11 cellular contexts compared by ENCODE assay signal in the genomic region with DNA sequence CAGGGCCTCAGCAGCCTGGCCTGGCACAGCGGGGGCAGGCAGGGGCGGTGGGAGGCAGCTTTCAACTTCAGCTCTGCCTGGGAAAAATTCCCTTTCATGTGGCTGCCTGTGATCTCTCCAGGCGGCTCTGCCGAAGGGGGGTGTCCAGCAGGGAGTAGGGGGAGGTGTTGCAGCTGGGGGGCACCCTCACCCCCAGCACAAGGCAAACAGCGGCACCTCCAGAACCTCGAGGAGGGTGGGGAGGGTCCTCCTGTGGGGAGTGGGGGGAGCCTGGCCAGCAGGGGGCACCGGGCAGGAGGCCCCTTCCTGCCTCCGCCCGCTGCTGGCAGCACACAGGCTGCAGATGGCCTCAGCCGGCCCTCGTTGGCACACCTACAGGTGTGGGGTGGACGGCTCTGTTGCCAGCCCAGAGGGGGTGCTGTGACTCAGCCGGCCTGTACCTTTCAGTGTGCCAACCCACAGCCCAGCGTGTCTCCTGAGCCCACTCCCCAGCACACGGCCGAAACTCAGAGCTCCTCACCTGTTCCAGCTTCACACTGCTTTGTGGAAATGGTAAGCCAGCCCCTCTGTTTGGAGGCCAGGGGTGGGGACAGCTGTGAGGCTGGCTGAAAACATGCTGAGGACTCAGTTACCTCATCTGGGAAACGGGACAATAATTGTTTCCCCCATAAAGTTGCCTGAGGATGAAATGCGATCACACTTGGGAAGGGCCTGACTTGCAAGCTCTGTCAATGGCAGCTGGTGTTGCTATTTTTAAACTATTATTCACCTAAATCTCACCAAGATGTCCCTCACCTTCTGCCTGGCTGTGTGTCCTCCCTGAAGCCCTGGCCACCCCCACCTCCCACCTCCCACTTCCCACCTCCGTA. TPM values are rescaled to one million over a fixed set of nuclear protein-coding genes. Genes with fewer than 3 reads are reported as not detected.
DNase-seq lines count a peak whose midpoint lies in the region; ATAC-seq and TF ChIP-seq lines count a peak whose summit lies in the region.
"Had no signal": no experiment of that assay in that cellular context is flagged by ENCODE, and none has a peak within 500 bp of the region (broad histone marks: within the 10 kb centered on the region; RNA-seq: fewer than 3 reads in every experiment).

No MANE protein-coding gene starts in this region.

- H3K27me3 ChIP-seq in Caco-2 (replicated peaks; ENCODE audit: control insufficient read depth, insufficient read depth, low read length) (no peaks in the 10 kb centered on the region), Loucy (ENCODE audit: insufficient read depth, low read length, poor library complexity, severe bottlenecking) (no peaks in the 10 kb centered on the region)
- H3K27me3 ChIP-seq: colonic mucosa had no signal

- H3K4me1 ChIP-seq in Caco-2 (peaks cover 8% of the 10 kb centered on the region), Loucy (ENCODE audit: insufficient read depth, low read length, poor library complexity, severe bottlenecking) (peaks cover 30% of the 10 kb centered on the region)

- H4K20me1 ChIP-seq in Loucy (ENCODE audit: insufficient read depth, low read length, poor library complexity, severe bottlenecking), result peaks cover 55% of the 10 kb centered on the region

- peak; percentile 28 to 48 for TF ChIP-seq CTCF in Caco-2 (IDR thresholded peaks at IDR 0.05; ENCODE audit: insufficient read depth in 1 of 2, low read depth in 1 of 2, low read length in 1 of 2, severe bottlenecking in 1 of 2, unreplicated experiment in 1 of 2)
- peak; percentile 59 for TF ChIP-seq CTCF in Loucy (conservative IDR thresholded peaks at IDR 0.05; ENCODE audit: low read length)
- peak; percentile 13 for TF ChIP-seq CTCF in choroid plexus epithelial cell (conservative IDR thresholded peaks at IDR 0.05; ENCODE audit: low read depth, low read length)
- no peak for TF ChIP-seq CTCF in nephron (IDR thresholded peaks at IDR 0.05; ENCODE audit: unreplicated experiment in 3 of 3)

- no TSS peak for BruUV-seq in Caco-2 (replicated peaks; lab: Mats Ljungman, UMichigan)

- H3K9me2 ChIP-seq in Loucy (replicated peaks; ENCODE audit: low read depth, low read length), result no peaks in the 10 kb centered on the region

- no peak for ATAC-seq in HG03280 (IDR thresholded peaks at IDR 0.05; ENCODE audit: unreplicated experiment)
- ATAC-seq in GM21528 (IDR thresholded peaks at IDR 0.05; ENCODE audit: low FRiP score, unreplicated experiment), result no peak
- no peak for ATAC-seq in GM18907 (IDR thresholded peaks at IDR 0.05; ENCODE audit: unreplicated experiment)
- ATAC-seq: activated CD8-positive, alpha-beta memory T cell treated with anti-CD3 and anti-CD28 coated beads, Interleukin-2, amount 10 ng/mL, durations not matched to agents 7 days and 5 days had no signal

- H3F3A ChIP-seq in Loucy (ENCODE audit: low read depth), result no peaks in the 10 kb centered on the region

- H3K36me3 Mint-ChIP-seq in Caco-2 (ENCODE audit: insufficient read depth, unreplicated experiment), result peaks cover 65% of the 10 kb centered on the region
- peaks cover 46% of the 10 kb centered on the region for H3K36me3 Mint-ChIP-seq in nephron (ENCODE audit: low read depth)
- H3K36me3 Mint-ChIP-seq: activated CD8-positive, alpha-beta memory T cell treated with anti-CD3 and anti-CD28 coated beads, Interleukin-2, amount 10 ng/mL, durations not matched to agents 7 days and 5 days had no signal

- H3K4me1 Mint-ChIP-seq in Caco-2 (ENCODE audit: low read depth, unreplicated experiment) (peaks cover 11% of the 10 kb centered on the region), nephron (peaks cover 59% of the 10 kb centered on the region)

- H3K9me3 ChIP-seq in Caco-2 (no peaks in the 10 kb centered on the region), Loucy (ENCODE audit: insufficient read depth, low read depth, low read length) (no peaks in the 10 kb centered on the region)
- H3K9me3 ChIP-seq: colonic mucosa had no signal

- no peaks in the 10 kb centered on the region for H3K27me3 Mint-ChIP-seq in Caco-2 (ENCODE audit: insufficient read depth, unreplicated experiment)
- H3K27me3 Mint-ChIP-seq in nephron (ENCODE audit: low read depth), result no peaks in the 10 kb centered on the region
- H3K27me3 Mint-ChIP-seq: activated CD8-positive, alpha-beta memory T cell treated with anti-CD3 and anti-CD28 coated beads, Interleukin-2, amount 10 ng/mL, durations not matched to agents 7 days and 5 days had no signal

- H3K36me3 ChIP-seq in Caco-2 (ENCODE audit: control insufficient read depth, insufficient read depth, low read length), result peaks cover 5% of the 10 kb centered on the region
- H3K36me3 ChIP-seq in Loucy (ENCODE audit: insufficient read depth, low read length), result peaks cover 63% of the 10 kb centered on the region; the same call in 1 of the 2 replicates
- H3K36me3 ChIP-seq: colonic mucosa had no signal

- no peak overlapping the region for H3K4me2 ChIP-seq in Loucy (ENCODE audit: low read depth, low read length, poor library complexity, severe bottlenecking)

- CTCF ChIA-PET in Caco-2 (lab: Charles Lee), result interaction anchor here (0.8 to 1.8 kb wide), 2 partner anchors 26 to 52 kb away, joined by 3 to 4 read pairs; no protein-coding TSS in a partner anchor

- POLR2A ChIA-PET in Caco-2 (lab: Charles Lee), result no interaction called here

- H3K27ac Mint-ChIP-seq in Caco-2 (ENCODE audit: unreplicated experiment), result peak overlapping the region; percentile 54
- peak overlapping the region; percentile 64 to 76 (median 64) for H3K27ac Mint-ChIP-seq in nephron
- H3K27ac Mint-ChIP-seq: activated CD8-positive, alpha-beta memory T cell treated with anti-CD3 and anti-CD28 coated beads, Interleukin-2, amount 10 ng/mL, durations not matched to agents 7 days and 5 days had no signal

- DNase-seq in Caco-2 (peak in 1 of 2 experiments; percentile 38), choroid plexus epithelial cell (ENCODE audit: low read depth) (no peak), T1000 (lab: John Stamatoyannopoulos, UW) (no peak)
- DNase-seq: activated CD8-positive, alpha-beta memory T cell treated with anti-CD3 and anti-CD28 coated beads, Interleukin-2, amount 10 ng/mL, durations not matched to agents 7 days and 5 days; colonic mucosa; NCI-H1105 had no signal

- H2AFZ ChIP-seq in Loucy (ENCODE audit: low read length), result no peak overlapping the region

- H3K9me3 Mint-ChIP-seq in Caco-2 (ENCODE audit: unreplicated experiment) (no peaks in the 10 kb centered on the region), nephron (no peaks in the 10 kb centered on the region)

- H3K4me3 Mint-ChIP-seq in Caco-2 (ENCODE audit: unreplicated experiment) (no peak overlapping the region), nephron (no peak overlapping the region)
- H3K4me3 Mint-ChIP-seq: activated CD8-positive, alpha-beta memory T cell treated with anti-CD3 and anti-CD28 coated beads, Interleukin-2, amount 10 ng/mL, durations not matched to agents 7 days and 5 days had no signal

- H3K4me3 ChIP-seq in Caco-2 (ENCODE audit: low read depth, low read length) (no peak overlapping the region), Loucy (ENCODE audit: low read length, poor library complexity, severe bottlenecking) (no peak overlapping the region), choroid plexus epithelial cell (ENCODE audit: low read depth, low read length) (no peak overlapping the region)
- H3K4me3 ChIP-seq: colonic mucosa had no signal

- H3K79me2 ChIP-seq in Loucy (ENCODE audit: insufficient read depth, low read length), result peaks cover 45% of the 10 kb centered on the region

- no peak overlapping the region for H3K9ac ChIP-seq in Loucy (ENCODE audit: low read depth, low read length, poor library complexity, severe bottlenecking)

- intact Hi-C loops in Caco-2 (cut with micrococcal nuclease; ENCODE audit: unreplicated experiment), result no loop called here

RNA-seq across cellular contexts. Expression of a gene that starts 37.0 kb away (rescaled TPM):
- total RNA-seq in Caco-2 (2022), result 79.5 and 92.3 TPM in 2 replicates

Comparison
In these comparisons a context has a peak if more than half of its experiments do, and no peak if none do; other contexts are left out.
1. CTCF ChIP-seq: peak in Caco-2 (2 of 2), Loucy (single experiment) and choroid plexus epithelial cell (single experiment); none in nephron (0 of 3).